ENCODE assay signal across 17 cellular contexts in genomic region chr1:96688737-96689136, GRCh38. TPM values are rescaled to one million over a fixed set of nuclear protein-coding genes. Genes with fewer than 3 reads are reported as not detected.
DNase-seq lines count a peak whose midpoint lies in the region; ATAC-seq, FAIRE-seq and TF ChIP-seq lines count a peak whose summit lies in the region.
"Had no signal": no experiment of that assay in that cellular context is flagged by ENCODE, and none has a peak within 500 bp of the region (broad histone marks: within the 10 kb centered on the region; RNA-seq: fewer than 3 reads in every experiment).

No MANE protein-coding gene starts in this region.

- no peak overlapping the region for H2AFZ ChIP-seq in H1 (ENCODE audit: low read length)

- no peak overlapping the region for H4K8ac ChIP-seq in H1 (ENCODE audit: extremely low read depth, insufficient read depth, low read length)
- H4K8ac ChIP-seq in mesendoderm (ENCODE audit: low read depth, low read length), result no peak overlapping the region

- peak; percentile 73 for FAIRE-seq in H1 (lab: Jason Lieb, UNC)
- FAIRE-seq: A204.1 had no signal

- CTCF ChIA-PET in H1 (lab: Charles Lee; ENCODE audit: partially characterized antibody), result interaction anchor here (0.5 to 2.0 kb wide), 4 partner anchors 15 to 1526 kb away, joined by 3 to 5 read pairs (median 4); no protein-coding TSS in a partner anchor

- H2BK5ac ChIP-seq in H1 (ENCODE audit: low read depth, low read length), result no peak overlapping the region
- no peak overlapping the region for H2BK5ac ChIP-seq in mesendoderm (ENCODE audit: low read length)

- H3K4me3 ChIP-seq in H1 (ENCODE audit: extremely low read depth in 1 of 4, insufficient read depth in 2 of 4, low read depth in 3 of 4, low read length in 4 of 4) (no peak overlapping the region), mesendoderm (ENCODE audit: low read length) (no peak overlapping the region)
- H3K4me3 ChIP-seq: right atrium auricular region, upper lobe of right lung had no signal

- no peak overlapping the region for H3K9ac ChIP-seq in H1 (replicated peaks in 1 of 4; ENCODE audit: extremely low read depth in 1 of 4, low read depth in 3 of 4, low read length in 3 of 4)
- no peak overlapping the region for H3K9ac ChIP-seq in mesendoderm (ENCODE audit: low read length)

- H3K27me3 ChIP-seq in H1 (replicated peaks in 1 of 4; ENCODE audit: control insufficient read depth in 3 of 4, extremely low read depth in 1 of 4, insufficient read depth in 3 of 4, low read length in 3 of 4) (no peaks in the 10 kb centered on the region), mesendoderm (ENCODE audit: insufficient read depth, low read length, poor library complexity) (no peaks in the 10 kb centered on the region)
- H3K27me3 ChIP-seq: brain microvascular endothelial cell, right atrium auricular region, upper lobe of right lung had no signal

- no peaks in the 10 kb centered on the region for H3K23me2 ChIP-seq in H1 (ENCODE audit: low read depth, low read length)

- TF ChIP-seq CTCF in H1 (IDR thresholded peaks at IDR 0.05; ENCODE audit: control extremely low read depth in 1 of 3, insufficient read depth in 1 of 3, low read depth in 1 of 3, low read length in 3 of 3), result peak in 2 of 3 experiments; percentile 35 to 48; a peak in 2 of 4 replicates

- no peak overlapping the region for H4K91ac ChIP-seq in H1 (replicated peaks; ENCODE audit: insufficient read length, low read length)

- H3K79me2 ChIP-seq in H1 (ENCODE audit: control insufficient read depth in 1 of 2, insufficient read depth in 2 of 2, low read length in 2 of 2) (no peaks in the 10 kb centered on the region), mesendoderm (ENCODE audit: control insufficient read depth, insufficient read depth, low read length) (no peaks in the 10 kb centered on the region)

- no peak for TF ChIP-seq EP300 in H1 (IDR thresholded peaks at IDR 0.05; ENCODE audit: borderline replicate concordance in 1 of 2, low read depth in 2 of 2, low read length in 2 of 2)

- H3K4me2 ChIP-seq in H1 (ENCODE audit: insufficient read depth in 1 of 2, low read depth in 2 of 2, low read length in 2 of 2) (no peak overlapping the region), mesendoderm (ENCODE audit: low read length) (no peak overlapping the region)

- H3K56ac ChIP-seq in H1 (replicated peaks; ENCODE audit: insufficient read length, low read depth, low read length) (no peak overlapping the region), mesendoderm (ENCODE audit: low read length) (no peak overlapping the region)

- no peak for ATAC-seq in HG02884 (IDR thresholded peaks at IDR 0.05; ENCODE audit: unreplicated experiment)
- ATAC-seq: Panc1; stimulated activated naive CD8-positive, alpha-beta T cell treated with anti-CD3 and anti-CD28 coated beads, Interleukin-15, amount 100 ng/mL, for 72 hours; upper lobe of right lung had no signal

- no peak overlapping the region for H2BK120ac ChIP-seq in H1 (replicated peaks; ENCODE audit: low read depth, low read length)
- H2BK120ac ChIP-seq in mesendoderm (ENCODE audit: low read depth, low read length), result no peak overlapping the region

- H3K18ac ChIP-seq in H1 (ENCODE audit: extremely low read depth, low read length), result no peak overlapping the region
- H3K18ac ChIP-seq in mesendoderm (ENCODE audit: low read length), result no peak overlapping the region

- no peak overlapping the region for H2BK20ac ChIP-seq in H1 (ENCODE audit: low read length)

- H3K36me3 ChIP-seq in H1 (ENCODE audit: control insufficient read depth in 2 of 4, insufficient read depth in 4 of 4, low read length in 3 of 4) (no peaks in the 10 kb centered on the region), mesendoderm (ENCODE audit: control insufficient read depth, insufficient read depth, low read length) (no peaks in the 10 kb centered on the region)
- H3K36me3 ChIP-seq: brain microvascular endothelial cell, right atrium auricular region, upper lobe of right lung had no signal

- no peaks in the 10 kb centered on the region for H3K9me3 ChIP-seq in H1 (ENCODE audit: insufficient read depth in 2 of 2, low read depth in 1 of 2, low read length in 1 of 2)
- H3K9me3 ChIP-seq: right atrium auricular region, upper lobe of right lung had no signal

- H3K79me1 ChIP-seq in H1 (ENCODE audit: low read depth, low read length) (no peaks in the 10 kb centered on the region), mesendoderm (ENCODE audit: low read length) (no peaks in the 10 kb centered on the region)

- H2BK15ac ChIP-seq in H1 (ENCODE audit: low read length) (no peak overlapping the region), mesendoderm (replicated peaks; ENCODE audit: low read depth) (no peak overlapping the region)

- no peak overlapping the region for H3K14ac ChIP-seq in H1 (ENCODE audit: insufficient read length)

- no peak overlapping the region for H2AK5ac ChIP-seq in H1 (ENCODE audit: low read depth, low read length)
- no peak overlapping the region for H2AK5ac ChIP-seq in mesendoderm (ENCODE audit: low read length)

- H3K27ac ChIP-seq in H1 (ENCODE audit: low read depth, low read length) (no peak overlapping the region), mesendoderm (ENCODE audit: low read depth, low read length) (no peak overlapping the region)
- H3K27ac ChIP-seq: brain microvascular endothelial cell, right atrium auricular region, upper lobe of right lung had no signal

- POLR2A ChIA-PET in H1 (lab: Charles Lee; ENCODE audit: partially characterized antibody), result no interaction called here

- no peaks in the 10 kb centered on the region for H4K20me1 ChIP-seq in H1 (replicated peaks in 1 of 2; ENCODE audit: control insufficient read depth in 1 of 2, insufficient read depth in 2 of 2, low read length in 2 of 2)

- WGBS in H1 (ENCODE audit: extremely low coverage in 1 of 2, insufficient coverage in 1 of 2, insufficient read length in 1 of 2, insufficient replicate concordance in 2 of 2, low coverage in 1 of 2, low lambda C conversion rate in 2 of 2, missing lambda C conversion rate in 1 of 2), 2 experiments, result 78% methylated on average over 2 of the region's 2 CpGs; no CpG with 5 or more reads in 1 of the 2 experiments
- no CpG with 5 or more reads among the region's 2 CpGs for WGBS in mesendoderm (ENCODE audit: extremely low coverage, insufficient coverage, low lambda C conversion rate)

- TF ChIP-seq RAD21 in H1 (IDR thresholded peaks at IDR 0.05 in 1 of 2, conservative IDR thresholded peaks at IDR 0.05 in 1 of 2; ENCODE audit: low read depth in 2 of 2, low read length in 2 of 2), result peak; percentile 67 to 72

- H3K4me1 ChIP-seq in H1 (replicated peaks in 1 of 4; ENCODE audit: control insufficient read depth in 3 of 4, insufficient read depth in 4 of 4, low read length in 3 of 4) (no peaks in the 10 kb centered on the region), mesendoderm (ENCODE audit: control insufficient read depth, low read depth, low read length) (no peaks in the 10 kb centered on the region)
- H3K4me1 ChIP-seq: right atrium auricular region, upper lobe of right lung had no signal

- H3K4ac ChIP-seq in H1 (replicated peaks; ENCODE audit: insufficient read length, low read depth, low read length) (no peak overlapping the region), mesendoderm (ENCODE audit: low read depth, low read length) (no peak overlapping the region)

- H4K5ac ChIP-seq in H1 (ENCODE audit: insufficient read length, low read depth, low read length) (no peak overlapping the region), mesendoderm (ENCODE audit: low read length) (no peak overlapping the region)

- in situ Hi-C loops in KBM-7 (cut with MboI; ENCODE audit: low pct_unique_long_range_greater_than_20kb, low sequenced_read_pairs), result no loop called here

- TF ChIP-seq POLR2A in H1 (IDR thresholded peaks at IDR 0.05; ENCODE audit: control extremely low read depth in 1 of 2, low read depth in 2 of 2, low read length in 2 of 2), result no peak

- no peak overlapping the region for H2BK12ac ChIP-seq in H1 (ENCODE audit: low read depth, low read length)

- H3K23ac ChIP-seq in H1 (ENCODE audit: insufficient read length), result no peak overlapping the region
- H3K23ac ChIP-seq in mesendoderm (ENCODE audit: low read length), result no peak overlapping the region

- peak; percentile 7 to 34 for DNase-seq in NCI-H2081 (lab: John Stamatoyannopoulos, UW)
- no peak for DNase-seq in NCI-H2081 treated with DMSO at 0.1 percent for 48 hours (lab: John Stamatoyannopoulos, UW)
- DNase-seq in KBM-7, result peak; percentile 6
- DNase-seq in H1 (ENCODE audit: low read depth in 1 of 2, low spot score in 2 of 2), result no peak
- DNase-seq in mesendoderm, result peak; percentile 72
- DNase-seq in activated CD4-positive, alpha-beta T cell treated with anti-CD3 and anti-CD28 coated beads, Interleukin-2, amount 50 U/mL, for 1 hour, result no peak
- no peak for DNase-seq in KG1 (lab: John Stamatoyannopoulos, UW)
- DNase-seq: brain microvascular endothelial cell; DMS79; NCI-H1694 treated with DMSO at 0.1 percent for 48 hours; NCI-H526 treated with DMSO at 0.1 percent for 48 hours; stimulated activated naive CD8-positive, alpha-beta T cell treated with anti-CD3 and anti-CD28 coated beads, Interleukin-15, amount 100 ng/mL, for 72 hours; upper lobe of right lung had no signal

TF ChIP-seq in H1, 55 proteins besides CTCF, POLR2A, EP300 and RAD21 (continues in another document):
- TF ChIP-seq KDM4A (IDR thresholded peaks at IDR 0.05; ENCODE audit: low read depth, low read length, severe bottlenecking) (no peak), SAP30 (IDR thresholded peaks at IDR 0.05; ENCODE audit: insufficient read depth, insufficient replicate concordance, low read length) (no peak), KDM5A (IDR thresholded peaks at IDR 0.05; ENCODE audit: low read length) (no peak), POU5F1 (IDR thresholded peaks at IDR 0.05; ENCODE audit: low read depth, low read length) (no peak), CHD1 (IDR thresholded peaks at IDR 0.05; ENCODE audit: low read depth, low read length) (no peak), EGR1 (IDR thresholded peaks at IDR 0.05; ENCODE audit: borderline replicate concordance, low read depth, low read length) (no peak)

RNA-seq across cellular contexts. Expression of gene PTBP2, which starts 32.8 kb away (rescaled TPM):
- 57.6 and 61.7 TPM in 2 replicates for total RNA-seq in H1 (2021; fragmentation: NEBNext Ultra II Directional; extraction: Animal tissue kit (Norgen Biotek cat#: 25700))
- polyA plus RNA-seq in H1 (2011; rRNA removed), result 15.4 and 24.2 TPM in 2 replicates
- 29.3 TPM for polyA plus RNA-seq in H1 (2011; cell fraction: cytosol; rRNA removed)
- polyA plus RNA-seq in H1 (2011; cell fraction: nucleus; rRNA removed), result 25.6 TPM
- polyA plus RNA-seq in H1 (2012, experiment 1 of 2), result 22.5 to 46.7 TPM (median 33.1 TPM) in 4 replicates
- 2.7 TPM for polyA plus RNA-seq in H1 (2012, experiment 2 of 2)
- polyA plus RNA-seq in H1 (2013, experiment 1 of 2), result 60.0 TPM
- polyA plus RNA-seq in H1 (2013, experiment 2 of 2), result 58.3 TPM
- polyA minus RNA-seq in H1 (2011; rRNA and poly(A)+ RNA removed), result 96.3 and 126 TPM in 2 replicates
- polyA minus RNA-seq in H1 (2011; cell fraction: cytosol; rRNA and poly(A)+ RNA removed), result 38.8 TPM
- polyA minus RNA-seq in H1 (2011; cell fraction: nucleus; rRNA and poly(A)+ RNA removed), result 129 TPM
- 57.4 TPM for polyA plus RNA-seq in mesendoderm (2013, experiment 1 of 2)
- polyA plus RNA-seq in mesendoderm (2013, experiment 2 of 2), result 56.0 TPM

Comparison
In these comparisons a context has a peak if more than half of its experiments do, and no peak if none do; other contexts are left out.
1. DNase-seq: peak in NCI-H2081 (2 of 2), KBM-7 (single experiment) and mesendoderm (single experiment); none in NCI-H2081 treated with DMSO at 0.1 percent for 48 hours (single experiment), H1 (0 of 2), activated CD4-positive, alpha-beta T cell treated with anti-CD3 and anti-CD28 coated beads, Interleukin-2, amount 50 U/mL, for 1 hour (single experiment) and KG1 (single experiment).